In the genomic region with DNA sequence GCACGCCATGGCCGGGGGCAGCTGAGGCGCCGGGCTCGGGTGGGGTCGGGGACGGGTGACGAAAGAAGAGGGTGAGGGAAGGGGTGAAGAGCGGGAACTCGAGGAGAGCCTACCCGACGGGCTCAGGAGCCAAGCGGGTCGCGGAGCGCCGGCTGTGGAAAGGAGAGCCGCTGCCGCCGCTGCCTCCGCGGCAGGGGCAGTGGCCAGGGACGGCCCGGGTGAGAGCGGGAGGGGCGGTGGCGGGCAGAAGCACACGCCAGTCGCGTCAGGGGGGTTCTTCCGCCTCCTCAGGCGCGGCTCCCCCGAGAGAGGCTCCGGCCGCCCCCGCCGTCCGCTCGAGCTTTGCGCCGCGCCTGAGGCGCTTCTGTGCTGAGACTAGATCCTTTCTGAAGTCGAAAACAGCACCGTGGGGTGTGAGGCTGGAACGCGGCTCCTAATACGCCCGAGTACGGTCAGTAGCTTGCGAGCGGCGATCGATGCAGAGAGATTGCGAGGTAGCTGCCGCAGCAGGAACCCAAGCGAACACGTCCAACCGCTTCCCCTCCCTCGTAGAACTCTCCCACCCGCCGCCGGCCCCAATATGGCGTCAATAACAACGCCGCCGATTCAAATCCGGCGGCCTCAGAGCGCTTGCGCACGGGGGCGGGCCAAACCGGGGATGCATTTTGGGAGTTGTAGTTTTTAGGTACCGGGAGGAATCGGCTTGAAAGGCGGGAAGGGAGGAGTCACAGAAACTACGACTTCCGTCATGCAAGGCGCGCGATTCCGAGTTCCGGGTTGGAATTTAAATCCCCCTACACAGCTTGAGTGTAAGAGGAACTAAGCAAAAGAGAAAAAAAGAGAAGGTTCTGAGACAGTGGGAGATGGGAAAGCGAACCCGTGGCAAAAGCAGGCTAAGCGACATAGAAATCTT, we compare ENCODE assay signal across 8 cellular contexts. TPM values are rescaled to one million over a fixed set of nuclear protein-coding genes. Genes with fewer than 3 reads are reported as not detected.
DNase-seq lines count a peak whose midpoint lies in the region; ATAC-seq, FAIRE-seq and TF ChIP-seq lines count a peak whose summit lies in the region.

A gene (minus strand): TSS at position 558 of the 913 bp plus-strand sequence. CDS start 549 bp downstream, at position 9.

- no peaks in the 10 kb centered on the region; the same call in 1 of the 2 replicates for H3K36me3 ChIP-seq in Loucy (ENCODE audit: insufficient read depth, low read length)

- H2AFZ ChIP-seq in Loucy (ENCODE audit: low read length), result peak within 1 kb of the TSS; percentile 95

- no peaks in the 10 kb centered on the region for H3K9me3 ChIP-seq in Loucy (ENCODE audit: insufficient read depth, low read depth, low read length)

- peaks cover 50% of the 10 kb centered on the region for H3K79me2 ChIP-seq in Loucy (ENCODE audit: insufficient read depth, low read length)

- H3K4me3 ChIP-seq in Loucy (ENCODE audit: low read length, poor library complexity, severe bottlenecking) (peak within 1 kb of the TSS; percentile 99), fibroblast of mammary gland (ENCODE audit: control insufficient read depth, low read depth, low read length) (peak within 1 kb of the TSS; percentile 84)

- H3K4me3 Mint-ChIP-seq in naive thymus-derived CD8-positive, alpha-beta T cell, result peak within 1 kb of the TSS; percentile 91 to 99 (median 94)

- peak; percentile 82 for ATAC-seq in naive thymus-derived CD8-positive, alpha-beta T cell

- peak within 1 kb of the TSS; percentile 98 for H3K9ac ChIP-seq in Loucy (ENCODE audit: low read depth, low read length, poor library complexity, severe bottlenecking)

- peak within 1 kb of the TSS; percentile 94 for H3K4me2 ChIP-seq in Loucy (ENCODE audit: low read depth, low read length, poor library complexity, severe bottlenecking)

- H3K27ac Mint-ChIP-seq in naive thymus-derived CD8-positive, alpha-beta T cell, result peak within 1 kb of the TSS; percentile 72 to 99 (median 96)

- H3K9me3 Mint-ChIP-seq in naive thymus-derived CD8-positive, alpha-beta T cell, result no peaks in the 10 kb centered on the region

- H4K20me1 ChIP-seq in Loucy (ENCODE audit: insufficient read depth, low read length, poor library complexity, severe bottlenecking), result peaks cover 45% of the 10 kb centered on the region

- no peaks in the 10 kb centered on the region for H3K27me3 Mint-ChIP-seq in naive thymus-derived CD8-positive, alpha-beta T cell

- no peaks in the 10 kb centered on the region for H3K9me2 ChIP-seq in Loucy (replicated peaks; ENCODE audit: low read depth, low read length)

- TF ChIP-seq CTCF in Loucy (conservative IDR thresholded peaks at IDR 0.05; ENCODE audit: low read length) (no peak), fibroblast of mammary gland (conservative IDR thresholded peaks at IDR 0.05; ENCODE audit: control insufficient read depth, insufficient read depth, low read depth, low read length) (no peak)

- POLR2A ChIA-PET in naive thymus-derived CD8-positive, alpha-beta T cell (lab: Charles Lee), result interaction anchor here (0.6 to 2.1 kb wide), 18 partner anchors 16 to 1379 kb away, joined by 3 to 23 read pairs (median 4); a partner anchor contains a TSS

- FAIRE-seq in H54 (lab: Jason Lieb, UNC), result peak; percentile 85

- H3K36me3 Mint-ChIP-seq in naive thymus-derived CD8-positive, alpha-beta T cell, result peaks cover 0 to 8% (median 0%) of the 10 kb centered on the region in 3 donors

- peaks cover 12% of the 10 kb centered on the region for H3K27me3 ChIP-seq in Loucy (ENCODE audit: insufficient read depth, low read length, poor library complexity, severe bottlenecking)

- TF ChIP-seq POLR2A in H54 (IDR thresholded peaks at IDR 0.05; ENCODE audit: low read depth, low read length), result peak; percentile 92
- TF ChIP-seq POLR2A in Raji (IDR thresholded peaks at IDR 0.05; ENCODE audit: insufficient read depth, low read depth, low read length), result peak; percentile 98

- H3K4me1 ChIP-seq in Loucy (ENCODE audit: insufficient read depth, low read length, poor library complexity, severe bottlenecking), result peaks cover 26% of the 10 kb centered on the region

- H3K4me1 Mint-ChIP-seq in naive thymus-derived CD8-positive, alpha-beta T cell, result peaks cover 11 to 49% (median 41%) of the 10 kb centered on the region in 4 donors

- peak; percentile 99 for DNase-seq in EL
- DNase-seq in H54 (ENCODE audit: insufficient read length, low spot score), result peak; percentile 38
- DNase-seq in activated T-helper 9 cell treated with anti-CD3 and anti-CD28 coated beads, Interleukin-2, amount 50 U/mL, for 16 hours (ENCODE audit: low read depth), result peak; percentile 94
- peak; percentile 99 for DNase-seq in fibroblast of mammary gland (ENCODE audit: low read depth)
- DNase-seq in naive thymus-derived CD8-positive, alpha-beta T cell, result peak; percentile 91 to 99 (median 97)
- DNase-seq in stimulated activated naive CD4-positive, alpha-beta T cell (lab: John Stamatoyannopoulos, UW), result peak; percentile 93 to 98 (median 96)

- no peaks in the 10 kb centered on the region for H3F3A ChIP-seq in Loucy (ENCODE audit: low read depth)

RNA-seq across cellular contexts. Expression of the gene that starts here (rescaled TPM):
- total RNA-seq in naive thymus-derived CD8-positive, alpha-beta T cell, result 10 to 100 TPM; 57.4 to 58.0 TPM
- polyA plus RNA-seq in naive thymus-derived CD8-positive, alpha-beta T cell, result 10 to 100 TPM; 20.2 to 33.4 (median 27.2) TPM

Comparison
In these comparisons a context has a peak if more than half of its experiments do, and no peak if none do; other contexts are left out.
1. Peak in every context shown above with its lines: DNase-seq, ATAC-seq and H3K4me3 ChIP-seq.
2. DNase-seq: peak in every context shown above with its lines; median percentile 99 in EL; 99 in fibroblast of mammary gland; 97 in naive thymus-derived CD8-positive, alpha-beta T cell; 96 in stimulated activated naive CD4-positive, alpha-beta T cell; 94 in activated T-helper 9 cell treated with anti-CD3 and anti-CD28 coated beads, Interleukin-2, amount 50 U/mL, for 16 hours; 38 in H54.